ENCODE assay signal across 8 cellular contexts in the genomic region with DNA sequence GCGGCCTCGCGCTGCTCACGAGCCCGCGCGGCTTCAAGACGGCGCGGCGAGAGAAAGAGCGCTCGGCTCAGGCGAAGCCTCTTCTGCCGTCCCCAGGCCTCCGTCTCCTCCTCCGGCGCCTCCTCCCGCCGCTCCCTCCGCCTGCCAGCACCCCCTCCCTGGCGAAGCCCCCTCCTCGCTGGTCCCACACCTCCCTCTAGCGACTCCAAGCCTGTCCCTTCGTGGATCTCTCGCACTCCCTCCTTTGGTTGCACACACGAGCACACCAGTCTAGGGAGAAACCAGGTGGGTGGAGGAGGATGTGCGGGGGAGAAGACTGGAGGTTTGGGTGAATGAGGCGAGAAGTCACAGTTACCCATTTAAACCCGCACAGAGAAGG. TPM values are rescaled to one million over a fixed set of nuclear protein-coding genes. Genes with fewer than 3 reads are reported as not detected.
DNase-seq lines count a peak whose midpoint lies in the region; ATAC-seq and TF ChIP-seq lines count a peak whose summit lies in the region.

A gene (minus strand): TSS at position 57 of the 379 bp plus-strand sequence. CDS start 670 bp downstream, outside the sequence.

- H3K4me1 ChIP-seq in liver (ENCODE audit: control insufficient read depth in 4 of 4, insufficient read depth in 4 of 4, low read length in 3 of 4) = peaks cover 0 to 27% (median 5%) of the 10 kb centered on the region in 4 donors

- H3K36me3 ChIP-seq in liver (ENCODE audit: control insufficient read depth in 4 of 4, insufficient read depth in 3 of 4, low read depth in 1 of 4, low read length in 3 of 4) = no peaks in the 10 kb centered on the region

- H3K4me3 ChIP-seq in liver (ENCODE audit: low read depth in 1 of 3, low read length in 3 of 3) = peak within 1 kb of the TSS; percentile 69 to 98 (median 77)

- H3K9ac ChIP-seq in liver (ENCODE audit: low read depth in 1 of 2, low read length in 2 of 2) = peak within 1 kb of the TSS; percentile 74 to 91

- WGBS in liver = under 1% methylated on average over 30 of the region's 30 CpGs

- H3K9me3 ChIP-seq in liver (ENCODE audit: control insufficient read depth in 4 of 4, low read length in 3 of 4) = no peaks in the 10 kb centered on the region

- DNase-seq in AML-193 (lab: John Stamatoyannopoulos, UW) (peak; percentile 47 to 55), NCI-H510A (lab: John Stamatoyannopoulos, UW) (peak; percentile 53), dermis microvascular lymphatic vessel endothelial cell (ENCODE audit: low read depth in 2 of 2) (peak; percentile 77 to 92)
- DNase-seq in activated CD4-positive, alpha-beta T cell treated with anti-CD3 and anti-CD28 coated beads, Interleukin-2, amount 50 U/mL, for 1 hour = peak; percentile 81
- peak; percentile 85 for DNase-seq in stimulated activated CD4-positive, alpha-beta T cell treated with anti-CD3 and anti-CD28 coated beads, Interleukin-4, amount 100 ng/mL, for 1 hour

- peak; percentile 45 for ATAC-seq in GM19025 (IDR thresholded peaks at IDR 0.05; ENCODE audit: low read depth, unreplicated experiment)
- peak; percentile 38 for ATAC-seq in HG03354 (IDR thresholded peaks at IDR 0.05; ENCODE audit: poor library complexity, severe bottlenecking, unreplicated experiment)

- H3K27me3 ChIP-seq in liver (ENCODE audit: control insufficient read depth in 4 of 4, insufficient read depth in 4 of 4, low read length in 3 of 4) = no peaks in the 10 kb centered on the region

- TF ChIP-seq RAD21 in liver (IDR thresholded peaks at IDR 0.05) = peak; percentile 78 to 79

- TF ChIP-seq CTCF in liver (IDR thresholded peaks at IDR 0.05; ENCODE audit: low read depth, low read length, missing input control) = peak; percentile 42

- H3K27ac ChIP-seq in liver (ENCODE audit: low read depth in 1 of 2, low read length in 2 of 2) = peak within 1 kb of the TSS; percentile 98 to 99

TF ChIP-seq in liver, 16 proteins besides CTCF, POLR2A, EP300 and RAD21:
- TF ChIP-seq TAF1 (conservative IDR thresholded peaks at IDR 0.05) = peak; percentile 71
- no peak for TF ChIP-seq FOXA2 (IDR thresholded peaks at IDR 0.05)

RNA-seq across cellular contexts. Expression of the gene that starts here (rescaled TPM):
- total RNA-seq in dermis microvascular lymphatic vessel endothelial cell (37.5 and 52.2 TPM in 2 replicates), liver (10 to 100 TPM; 30.0 to 31.0 TPM)
- 10 to 100 TPM; 10.1 to 21.1 TPM for polyA plus RNA-seq in liver

Comparison
In these comparisons a context has a peak if more than half of its experiments do, and no peak if none do; other contexts are left out.
1. Peak in every context shown above with its lines: DNase-seq, ATAC-seq, H3K4me3 ChIP-seq and H3K27ac ChIP-seq.